ENCODE assay signal across 8 cellular contexts in the genomic region with DNA sequence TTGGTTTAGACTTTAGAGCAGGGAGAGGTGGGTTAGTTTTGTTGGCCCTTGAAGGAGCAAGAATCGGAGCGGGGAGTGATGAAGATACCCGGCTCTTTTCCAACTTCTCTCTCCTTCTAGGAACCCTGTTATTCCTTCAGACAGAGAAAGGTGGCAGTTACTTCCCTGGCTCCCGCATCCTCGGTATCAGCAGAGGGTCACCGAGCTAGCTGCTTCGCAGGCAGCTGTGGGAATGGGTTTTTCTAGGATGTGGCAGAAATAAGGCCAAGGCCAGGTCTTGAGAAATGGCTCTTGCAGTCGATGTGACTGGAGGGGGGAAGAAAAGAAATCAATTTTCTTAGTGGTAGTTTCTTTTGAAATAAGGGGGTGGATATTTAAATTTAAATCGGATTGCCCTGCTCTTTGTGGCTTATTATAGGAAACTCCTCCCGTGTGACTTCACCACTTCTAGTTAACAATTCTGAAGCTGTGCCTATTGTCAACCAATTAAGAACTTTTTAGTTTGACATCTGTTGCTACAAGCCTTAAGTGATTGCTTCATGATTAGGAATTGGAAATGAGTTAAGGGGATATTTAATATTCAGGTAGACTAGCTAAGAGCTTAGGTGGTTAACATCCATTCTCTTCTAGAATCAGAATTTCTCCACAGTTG. TPM values are rescaled to one million over a fixed set of nuclear protein-coding genes. Genes with fewer than 3 reads are reported as not detected.
A peak's percentile ranks its signal among the peaks of the same experiment; 100 is the strongest.
DNase-seq lines count a peak whose midpoint lies in the region; TF ChIP-seq lines count a peak whose summit lies in the region.

No MANE protein-coding gene starts in this region.

- intact Hi-C loops in posterior cingulate gyrus (cut with DNase I): no loop called here

- H3K27ac ChIP-seq in KOPT-K1 (ENCODE audit: low read depth, low read length, poor library complexity, severe bottlenecking) (peak overlapping the region; percentile 80), muscle layer of duodenum (ENCODE audit: low read length) (peak overlapping the region; percentile 33)

- H3K4me1 ChIP-seq in muscle layer of duodenum (ENCODE audit: control insufficient read depth in 1 of 2, insufficient read depth in 2 of 2, low read length in 2 of 2): peaks cover 5 to 41% of the 10 kb centered on the region in 2 donors

- H3K4me3 ChIP-seq in AG10803 (ENCODE audit: low read length) (peak overlapping the region; percentile 69), cardiac fibroblast (replicated peaks in 1 of 2; ENCODE audit: low read depth in 2 of 2, low read length in 2 of 2) (peak overlapping the region; percentile 74 to 94), muscle layer of duodenum (ENCODE audit: low read depth in 1 of 2, low read length in 2 of 2) (peak overlapping the region; percentile 68 to 96)

- no peak for DNase-seq in AG10803 (ENCODE audit: low read depth)
- DNase-seq in cardiac fibroblast (ENCODE audit: low read depth in 2 of 2): no peak
- DNase-seq in posterior cingulate gyrus: no peak
- no peak for DNase-seq in cortex of kidney (lab: John Stamatoyannopoulos, UW)
- DNase-seq in NCI-H1930 (lab: John Stamatoyannopoulos, UW): no peak
- DNase-seq in HT-29 (ENCODE audit: low spot score): no peak

- H3K9me3 ChIP-seq in KOPT-K1 (ENCODE audit: insufficient read depth, low read length, poor library complexity, severe bottlenecking) (no peaks in the 10 kb centered on the region), muscle layer of duodenum (ENCODE audit: control insufficient read depth in 1 of 2, low read length in 2 of 2) (no peaks in the 10 kb centered on the region)

- no peaks in the 10 kb centered on the region for H3K27me3 ChIP-seq in muscle layer of duodenum (ENCODE audit: low read depth, low read length)

- no peak for TF ChIP-seq CTCF in AG10803 (conservative IDR thresholded peaks at IDR 0.05; ENCODE audit: low read length)
- no peak for TF ChIP-seq CTCF in cardiac fibroblast (IDR thresholded peaks at IDR 0.05; ENCODE audit: low read depth, low read length)

- H3K36me3 ChIP-seq in KOPT-K1 (ENCODE audit: insufficient read depth, low read length): peaks cover 40% of the 10 kb centered on the region
- peaks cover 12 to 19% of the 10 kb centered on the region in 2 donors for H3K36me3 ChIP-seq in muscle layer of duodenum (ENCODE audit: control insufficient read depth in 1 of 2, insufficient read depth in 2 of 2, low read length in 2 of 2)

RNA-seq across cellular contexts. Expression of a gene that starts 1.4 kb away (rescaled TPM):
- 28.1 and 41.0 TPM in 2 replicates for total RNA-seq in HT-29 (2014; rRNA removed; shearing (Covaris generic))

RNA-seq across cellular contexts. Expression of a gene that starts 30.8 kb away (rescaled TPM):
- not detected in 2 replicates for total RNA-seq in HT-29 (2014; rRNA removed; shearing (Covaris generic))
